In the genomic region with DNA sequence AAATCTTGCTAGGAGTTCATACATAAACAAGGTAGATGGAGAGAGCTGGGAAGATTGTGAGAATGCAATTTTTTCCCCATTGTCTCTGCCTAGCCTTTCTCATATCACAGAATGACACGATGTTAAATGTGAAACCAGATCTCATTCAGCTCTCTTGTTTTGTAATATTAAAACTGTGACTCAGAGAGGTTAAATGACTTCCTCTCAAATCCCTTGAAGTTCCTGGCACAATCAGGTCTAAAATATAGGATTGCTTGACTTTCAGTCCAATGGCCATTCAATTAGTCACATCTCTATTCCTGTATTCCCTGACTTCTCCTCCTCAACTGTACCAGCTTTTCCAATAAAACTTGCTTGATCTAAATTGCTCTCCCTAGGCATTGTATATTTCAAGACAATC, we compare ENCODE assay signal across 11 cellular contexts. TPM values are rescaled to one million over a fixed set of nuclear protein-coding genes. Genes with fewer than 3 reads are reported as not detected.
DNase-seq lines count a peak whose midpoint lies in the region; ATAC-seq and TF ChIP-seq lines count a peak whose summit lies in the region.
"Had no signal": no experiment of that assay in that cellular context is flagged by ENCODE, and none has a peak within 500 bp of the region (broad histone marks: within the 10 kb centered on the region; RNA-seq: fewer than 3 reads in every experiment).

No MANE protein-coding gene starts in this region.

- H3K27ac Mint-ChIP-seq in T-helper 1 cell treated with Interleukin-12 subunit alpha and Interleukin-12 subunit beta and Interleukin-4 antibody, amounts not matched to agents 30 μg/mL and 1 μg/mL, for 36 hours: peak overlapping the region; percentile 23
- H3K27ac Mint-ChIP-seq: mesothelial cell of epicardium had no signal

- peaks cover 16% of the 10 kb centered on the region for H3K4me1 Mint-ChIP-seq in T-helper 1 cell treated with Interleukin-12 subunit alpha and Interleukin-12 subunit beta and Interleukin-4 antibody, amounts not matched to agents 30 μg/mL and 1 μg/mL, for 36 hours (ENCODE audit: low read depth)

- no peak for TF ChIP-seq CTCF in fibroblast of villous mesenchyme (IDR thresholded peaks at IDR 0.05; ENCODE audit: insufficient read depth, low read depth, low read length)
- no peak for TF ChIP-seq CTCF in right atrium auricular region (IDR thresholded peaks at IDR 0.05)

- no peaks in the 10 kb centered on the region for H3K36me3 ChIP-seq in right atrium auricular region

- no peaks in the 10 kb centered on the region for H3K27me3 ChIP-seq in right atrium auricular region

- peak; percentile 62 for ATAC-seq in GM19395 (IDR thresholded peaks at IDR 0.05; ENCODE audit: unreplicated experiment)

- H3K4me3 ChIP-seq in fibroblast of villous mesenchyme (ENCODE audit: low read depth, low read length) (no peak overlapping the region), right atrium auricular region (no peak overlapping the region)

- peaks cover 17% of the 10 kb centered on the region for H3K27me3 Mint-ChIP-seq in T-helper 1 cell treated with Interleukin-12 subunit alpha and Interleukin-12 subunit beta and Interleukin-4 antibody, amounts not matched to agents 30 μg/mL and 1 μg/mL, for 36 hours (ENCODE audit: low read depth)

- H3K9me3 Mint-ChIP-seq in T-helper 1 cell treated with Interleukin-12 subunit alpha and Interleukin-12 subunit beta and Interleukin-4 antibody, amounts not matched to agents 30 μg/mL and 1 μg/mL, for 36 hours: no peaks in the 10 kb centered on the region

- peak overlapping the region; percentile 15 for H3K4me3 Mint-ChIP-seq in T-helper 1 cell treated with Interleukin-12 subunit alpha and Interleukin-12 subunit beta and Interleukin-4 antibody, amounts not matched to agents 30 μg/mL and 1 μg/mL, for 36 hours
- H3K4me3 Mint-ChIP-seq: mesothelial cell of epicardium had no signal

- H3K9me3 ChIP-seq in right atrium auricular region: no peaks in the 10 kb centered on the region

- no peaks in the 10 kb centered on the region for H3K4me1 ChIP-seq in right atrium auricular region

- H3K27ac ChIP-seq in substantia nigra (ENCODE audit: low read depth, low read length, poor library complexity, severe bottlenecking) (no peak overlapping the region), right atrium auricular region (no peak overlapping the region)
- H3K27ac ChIP-seq: KMS-11 had no signal

- peak; percentile 21 for DNase-seq in AG08396 (ENCODE audit: low spot score)
- peak; percentile 64 for DNase-seq in fibroblast of villous mesenchyme (ENCODE audit: low read depth)
- DNase-seq in substantia nigra (lab: John Stamatoyannopoulos, UW): no peak
- no peak for DNase-seq in iPS-NIHi7 (ENCODE audit: extremely low spot score)
- no peak for DNase-seq in right atrium auricular region (ENCODE audit: low spot score)
- DNase-seq in pons (ENCODE audit: low spot score): no peak

- H3K36me3 Mint-ChIP-seq in T-helper 1 cell treated with Interleukin-12 subunit alpha and Interleukin-12 subunit beta and Interleukin-4 antibody, amounts not matched to agents 30 μg/mL and 1 μg/mL, for 36 hours (ENCODE audit: low read depth): no peaks in the 10 kb centered on the region
- H3K36me3 Mint-ChIP-seq: mesothelial cell of epicardium had no signal

RNA-seq across cellular contexts. Expression of gene ANKRD22, which starts 3.1 kb away (rescaled TPM):
- total RNA-seq in fibroblast of villous mesenchyme: not detected in 2 replicates
- total RNA-seq in right atrium auricular region: not detected
- total RNA-seq: G401 had no signal

RNA-seq across cellular contexts. Expression of gene STAMBPL1, which starts 31.5 kb away (rescaled TPM):
- 98.9 and 120 TPM in 2 replicates for total RNA-seq in fibroblast of villous mesenchyme
- total RNA-seq in right atrium auricular region: 10 to 100 TPM in 1 of 2 donors, 1 to 10 TPM in 1; 8.8 to 13.8 TPM
- total RNA-seq: G401 had no signal

RNA-seq across cellular contexts. Expression of gene LIPM, which starts 46.0 kb away (rescaled TPM):
- total RNA-seq in fibroblast of villous mesenchyme (not detected in 2 replicates), right atrium auricular region (under 1 TPM; 0.67 to 0.83 TPM)
- total RNA-seq: G401, mesothelial cell of epicardium had no signal

Comparison
In these comparisons a context has a peak if more than half of its experiments do, and no peak if none do; other contexts are left out.
1. DNase-seq: peak in AG08396 (single experiment) and fibroblast of villous mesenchyme (single experiment); none in substantia nigra (0 of 49), iPS-NIHi7 (single experiment), right atrium auricular region (single experiment) and pons (single experiment).